Comparison of ENCODE assay signal across 24 cellular contexts in genomic region chr12:110091136-110091711, GRCh38. TPM values are rescaled to one million over a fixed set of nuclear protein-coding genes. Genes with fewer than 3 reads are reported as not detected.
A peak's percentile ranks its signal among the peaks of the same experiment; 100 is the strongest.
DNase-seq lines count a peak whose midpoint lies in the region; ATAC-seq, FAIRE-seq and TF ChIP-seq lines count a peak whose summit lies in the region.
"Had no signal": no experiment of that assay in that cellular context is flagged by ENCODE, and none has a peak within 500 bp of the region (broad histone marks: within the 10 kb centered on the region; RNA-seq: fewer than 3 reads in every experiment).

No MANE protein-coding gene starts in this region.

- 0 out of 2 replicates have a peak overlapping the region, but pooled peaks have one; percentile 21 for H2AFZ ChIP-seq in K562 (ENCODE audit: low read depth, low read length)
- H2AFZ ChIP-seq: GM23338 had no signal

- no peaks in the 10 kb centered on the region for H3K27me3 Mint-ChIP-seq in Caco-2 (ENCODE audit: insufficient read depth, unreplicated experiment)
- H3K27me3 Mint-ChIP-seq in stimulated activated memory B cell treated with anti-CD40 and anti-IgM and Interleukin-4, amounts not matched to agents 10 μg/mL and 1 μg/mL and 100 μg/mL, for 72 hours = peaks cover 25% of the 10 kb centered on the region

- no peaks in the 10 kb centered on the region for H3K4me1 Mint-ChIP-seq in Caco-2 (ENCODE audit: low read depth, unreplicated experiment)
- H3K4me1 Mint-ChIP-seq in stimulated activated memory B cell treated with anti-CD40 and anti-IgM and Interleukin-4, amounts not matched to agents 10 μg/mL and 1 μg/mL and 100 μg/mL, for 72 hours = peaks cover 10% of the 10 kb centered on the region
- H3K4me1 Mint-ChIP-seq: GM23338 had no signal

- no peak for TF ChIP-seq CTCF in Caco-2 (IDR thresholded peaks at IDR 0.05; ENCODE audit: insufficient read depth in 1 of 2, low read depth in 1 of 2, low read length in 1 of 2, severe bottlenecking in 1 of 2, unreplicated experiment in 1 of 2)
- TF ChIP-seq CTCF in K562 (IDR thresholded peaks at IDR 0.05 in 2 of 3, conservative IDR thresholded peaks at IDR 0.05 in 1 of 3; ENCODE audit: insufficient read depth in 2 of 3, low read depth in 1 of 3, low read length in 3 of 3) = no peak
- no peak for TF ChIP-seq CTCF in liver (IDR thresholded peaks at IDR 0.05; ENCODE audit: low read depth, low read length, missing input control)

- H3K9me3 ChIP-seq in Caco-2 = no peaks in the 10 kb centered on the region
- H3K9me3 ChIP-seq in K562 (replicated peaks; ENCODE audit: control insufficient read depth, insufficient read depth, low read depth, low read length) = no peaks in the 10 kb centered on the region
- no peaks in the 10 kb centered on the region for H3K9me3 ChIP-seq in liver (ENCODE audit: control insufficient read depth in 4 of 4, low read length in 3 of 4)
- H3K9me3 ChIP-seq: A549, BLaER1 had no signal

- H3K27ac ChIP-seq in K562 (ENCODE audit: extremely low read depth, low read depth, low read length) (no peak overlapping the region), liver (ENCODE audit: low read depth in 1 of 2, low read length in 2 of 2) (peak overlapping the region; percentile 79 to 89)
- H3K27ac ChIP-seq: 22Rv1, BLaER1 had no signal

- no peaks in the 10 kb centered on the region for H3K27me3 ChIP-seq in Caco-2 (replicated peaks; ENCODE audit: control insufficient read depth, insufficient read depth, low read length)
- H3K27me3 ChIP-seq in K562 (ENCODE audit: control insufficient read depth in 2 of 2, insufficient read depth in 2 of 2, low read length in 2 of 2) = no peaks in the 10 kb centered on the region
- H3K27me3 ChIP-seq in liver (ENCODE audit: control insufficient read depth in 4 of 4, insufficient read depth in 4 of 4, low read length in 3 of 4) = no peaks in the 10 kb centered on the region
- H3K27me3 ChIP-seq: BLaER1 had no signal

- TF ChIP-seq RAD21 in K562 (CRISPR knock-in tag; conservative IDR thresholded peaks at IDR 0.05 in 1 of 2, IDR thresholded peaks at IDR 0.05 in 1 of 2) (no peak), liver (IDR thresholded peaks at IDR 0.05) (no peak)

- H3K4me1 ChIP-seq in Caco-2 = peaks cover 12% of the 10 kb centered on the region
- peaks cover 25 to 40% of the 10 kb centered on the region in 2 experiments for H3K4me1 ChIP-seq in K562 (replicated peaks in 1 of 2; ENCODE audit: control insufficient read depth in 2 of 2, insufficient read depth in 2 of 2, low read length in 2 of 2)
- H3K4me1 ChIP-seq in liver (ENCODE audit: control insufficient read depth in 4 of 4, insufficient read depth in 4 of 4, low read length in 3 of 4) = peaks cover 9 to 30% (median 25%) of the 10 kb centered on the region in 4 donors
- H3K4me1 ChIP-seq: A549 had no signal

- no peak for TF ChIP-seq POLR2A in K562 (conservative IDR thresholded peaks at IDR 0.05)

- no peak overlapping the region for H3K4me2 ChIP-seq in K562 (ENCODE audit: insufficient read depth, low read length)
- H3K4me2 ChIP-seq: A549, BLaER1, GM23338 had no signal

- intact Hi-C loops in Caco-2 (cut with micrococcal nuclease; ENCODE audit: unreplicated experiment) = loop anchor here (5.0 kb wide), 1 partner anchor 44 kb away; the partner anchor contains the start of gene C12orf76
- intact Hi-C loops in K562 (cut with micrococcal nuclease) = no loop called here

- no TSS peak for BruUV-seq in Caco-2 (replicated peaks; lab: Mats Ljungman, UMichigan)
- BruUV-seq in K562 (replicated peaks; lab: Mats Ljungman, UMichigan) = no TSS peak

- CTCF ChIA-PET in Caco-2 (lab: Charles Lee) = interaction anchor here (0.8 to 1.3 kb wide), 4 partner anchors 9 to 340 kb away, joined by 3 to 7 read pairs (median 4); no protein-coding TSS in a partner anchor
- CTCF ChIA-PET in K562 (lab: Yijun Ruan, JAX; ENCODE audit: low intra/inter-chr PET ratio) = interaction anchor here (0.5 kb wide), 1 partner anchor 19 kb away, joined by 3 read pairs; no protein-coding TSS in a partner anchor

- no peaks in the 10 kb centered on the region for H3K9me3 Mint-ChIP-seq in Caco-2 (ENCODE audit: unreplicated experiment)
- no peaks in the 10 kb centered on the region for H3K9me3 Mint-ChIP-seq in stimulated activated memory B cell treated with anti-CD40 and anti-IgM and Interleukin-4, amounts not matched to agents 10 μg/mL and 1 μg/mL and 100 μg/mL, for 72 hours
- H3K9me3 Mint-ChIP-seq: CD4-positive, alpha-beta memory T cell; GM23338 had no signal

- no peaks in the 10 kb centered on the region for H3K79me2 ChIP-seq in K562 (ENCODE audit: control insufficient read depth, insufficient read depth, low read length)

- FAIRE-seq in K562 (lab: Jason Lieb, UNC) = no peak
- FAIRE-seq: A549, GM12878, GM19239, H54 had no signal

- H3K9ac ChIP-seq in K562 (ENCODE audit: insufficient read depth in 1 of 2, low read depth in 2 of 2, low read length in 2 of 2) (peak overlapping the region in 1 of 2 experiments; percentile 20; a peak in 1 of 4 replicates), liver (ENCODE audit: low read depth in 1 of 2, low read length in 2 of 2) (peak overlapping the region in 1 of 2 donors; percentile 62)
- H3K9ac ChIP-seq: BLaER1 had no signal

- 26% methylated on average over 2 of the region's 3 CpGs for WGBS in K562 (ENCODE audit: insufficient coverage, low coverage, missing lambda C conversion rate)
- WGBS in liver = 28% methylated on average over 3 of the region's 3 CpGs

- H3K9me1 ChIP-seq in K562 (ENCODE audit: control insufficient read depth, insufficient read depth, low read length) = no peaks in the 10 kb centered on the region

- H3K27ac Mint-ChIP-seq in Caco-2 (ENCODE audit: unreplicated experiment) = no peak overlapping the region
- H3K27ac Mint-ChIP-seq in stimulated activated memory B cell treated with anti-CD40 and anti-IgM and Interleukin-4, amounts not matched to agents 10 μg/mL and 1 μg/mL and 100 μg/mL, for 72 hours = peak overlapping the region; percentile 24
- H3K27ac Mint-ChIP-seq: CD4-positive, alpha-beta memory T cell; GM23338 had no signal

- no peak overlapping the region for H3K4me3 Mint-ChIP-seq in Caco-2 (ENCODE audit: unreplicated experiment)
- H3K4me3 Mint-ChIP-seq in stimulated activated memory B cell treated with anti-CD40 and anti-IgM and Interleukin-4, amounts not matched to agents 10 μg/mL and 1 μg/mL and 100 μg/mL, for 72 hours = no peak overlapping the region
- H3K4me3 Mint-ChIP-seq: CD14-positive monocyte; CD4-positive, alpha-beta memory T cell; GM23338 had no signal

- no peaks in the 10 kb centered on the region for H4K20me1 ChIP-seq in K562 (replicated peaks; ENCODE audit: control insufficient read depth, insufficient read depth, low read length)
- H4K20me1 ChIP-seq: BLaER1 had no signal

- H3K36me3 ChIP-seq in Caco-2 (ENCODE audit: control insufficient read depth, insufficient read depth, low read length) (no peaks in the 10 kb centered on the region), K562 (ENCODE audit: control insufficient read depth, insufficient read depth, low read length) (no peaks in the 10 kb centered on the region), liver (ENCODE audit: control insufficient read depth in 4 of 4, insufficient read depth in 3 of 4, low read depth in 1 of 4, low read length in 3 of 4) (no peaks in the 10 kb centered on the region)
- H3K36me3 ChIP-seq: BLaER1 had no signal

- in situ Hi-C loops in K562 (cut with MboI) = loop anchor here (10.0 kb wide), 1 partner anchor 504 kb away; no protein-coding TSS in a partner anchor

- no peak for TF ChIP-seq EP300 in K562 (IDR thresholded peaks at IDR 0.05; ENCODE audit: low read length)

- DNase-seq in Caco-2 = peak; percentile 49 to 53
- no peak for DNase-seq in K562 (ENCODE audit: extremely low read depth in 1 of 4, low spot score in 3 of 4)
- no peak for DNase-seq in DMS53 treated with DMSO at 0.1 percent for 48 hours (lab: John Stamatoyannopoulos, UW; ENCODE audit: unreplicated experiment)
- DNase-seq: AML-193; Calu3; CD4-positive, alpha-beta memory T cell; DND-41; EL; HCEC 1CT; IMR-90; Karpas-422; KBM-7 had no signal

- H3K4me3 ChIP-seq in Caco-2 (ENCODE audit: low read depth, low read length) (no peak overlapping the region), K562 (no peak overlapping the region), liver (ENCODE audit: low read depth in 1 of 3, low read length in 3 of 3) (peak overlapping the region in 1 of 3 donors; percentile 21)
- H3K4me3 ChIP-seq: A549, BLaER1, GM12878, GM23338 had no signal

- H3K36me3 Mint-ChIP-seq in Caco-2 (ENCODE audit: insufficient read depth, unreplicated experiment) = no peaks in the 10 kb centered on the region
- no peaks in the 10 kb centered on the region for H3K36me3 Mint-ChIP-seq in stimulated activated memory B cell treated with anti-CD40 and anti-IgM and Interleukin-4, amounts not matched to agents 10 μg/mL and 1 μg/mL and 100 μg/mL, for 72 hours
- H3K36me3 Mint-ChIP-seq: CD14-positive monocyte; CD4-positive, alpha-beta memory T cell had no signal

- POLR2A ChIA-PET in Caco-2 (lab: Charles Lee) = no interaction called here
- POLR2A ChIA-PET in K562 (lab: Yijun Ruan, JAX) = interaction anchor here (0.9 kb wide), 1 partner anchor 10 kb away, joined by 4 read pairs; no protein-coding TSS in a partner anchor

- ATAC-seq in K562 (no peak), HG03097 (IDR thresholded peaks at IDR 0.05; ENCODE audit: low FRiP score, unreplicated experiment) (no peak), SK-N-SH treated with all-trans-retinoic acid at 6 μM for 48 hours (no peak)
- ATAC-seq in stimulated activated memory B cell treated with anti-CD40 and anti-IgM and Interleukin-4, amounts not matched to agents 10 μg/mL and 1 μg/mL and 100 μg/mL, for 72 hours = no peak
- ATAC-seq: A549, GM12878, GM23338 had no signal

RNA-seq across cellular contexts. Expression of gene IFT81, which starts 32.9 kb away (rescaled TPM):
- 5.9 and 6.3 TPM in 2 replicates for total RNA-seq in Caco-2 (2022)
- total RNA-seq in K562 (2011; cell fraction: chromatin; rRNA removed; ENCODE audit: low replicate concordance) = 5.5 and 19.3 TPM in 2 replicates
- 2.5 and 4.1 TPM in 2 replicates for total RNA-seq in K562 (2011; cell fraction: nucleolus; rRNA removed)
- total RNA-seq in K562 (2011; cell fraction: nucleoplasm; rRNA removed) = 5.0 and 8.4 TPM in 2 replicates
- total RNA-seq in K562 (2014; rRNA removed) = 6.1 and 7.6 TPM in 2 replicates
- 9.1 and 11.2 TPM in 2 replicates for total RNA-seq in K562 (2014; rRNA removed; fragmentation: Illumina TruSeq; extraction: Trizol)
- 8.7 and 8.9 TPM in 2 replicates for total RNA-seq in K562 (2015; rRNA removed; fragmentation: Illumina TruSeq; extraction: Trizol)
- total RNA-seq in K562 (2021) = 6.7 and 7.2 TPM in 2 replicates
- polyA plus RNA-seq in K562 (2011; rRNA removed) = 6.6 and 9.8 TPM in 2 replicates
- polyA plus RNA-seq in K562 (2011; cell fraction: cytosol; rRNA removed) = 1.4 and 1.7 TPM in 2 replicates
- polyA plus RNA-seq in K562 (2011; cell fraction: nucleus; rRNA removed) = 5.2 and 7.1 TPM in 2 replicates
- 6.8 and 8.2 TPM in 2 replicates for polyA plus RNA-seq in K562 (2012)
- polyA plus RNA-seq in K562 (2014; fragmentation: Illumina TruSeq; extraction: Trizol) = 7.9 and 8.3 TPM in 2 replicates
- polyA plus RNA-seq in K562 (2014; fragmentation: Nextera tagmentation; extraction: Ambion mirVana) = 1 to 10 TPM; 2.8 to 5.0 TPM
- 8.7 and 11.9 TPM in 2 replicates for polyA plus RNA-seq in K562 (2014; rRNA removed)
- 5.4 and 7.1 TPM in 2 replicates for polyA minus RNA-seq in K562 (2011; rRNA and poly(A)+ RNA removed)
- polyA minus RNA-seq in K562 (2011; cell fraction: cytosol; rRNA and poly(A)+ RNA removed) = 3.0 and 4.2 TPM in 2 replicates
- 3.6 and 7.2 TPM in 2 replicates for polyA minus RNA-seq in K562 (2011; cell fraction: nucleus; rRNA and poly(A)+ RNA removed)
- 1 to 10 TPM; 2.4 to 4.9 TPM for total RNA-seq in liver
- polyA plus RNA-seq in liver = 1 to 10 TPM; 1.9 to 3.2 TPM

RNA-seq across cellular contexts. Expression of gene C12orf76, which starts 42.9 kb away (rescaled TPM):
- 10.8 and 11.9 TPM in 2 replicates for total RNA-seq in Caco-2 (2022)
- 50.6 and 54.2 TPM in 2 replicates for total RNA-seq in K562 (2011; cell fraction: chromatin; rRNA removed; ENCODE audit: low replicate concordance)
- 31.8 and 34.5 TPM in 2 replicates for total RNA-seq in K562 (2011; cell fraction: nucleolus; rRNA removed)
- total RNA-seq in K562 (2011; cell fraction: nucleoplasm; rRNA removed) = 53.2 and 69.8 TPM in 2 replicates
- 11.9 and 14.2 TPM in 2 replicates for total RNA-seq in K562 (2014; rRNA removed)
- total RNA-seq in K562 (2014; rRNA removed; fragmentation: Illumina TruSeq; extraction: Trizol) = 13.0 and 13.1 TPM in 2 replicates
- 9.6 and 12.2 TPM in 2 replicates for total RNA-seq in K562 (2015; rRNA removed; fragmentation: Illumina TruSeq; extraction: Trizol)
- 13.3 and 13.6 TPM in 2 replicates for total RNA-seq in K562 (2021)
- polyA plus RNA-seq in K562 (2011; rRNA removed) = 38.6 and 46.7 TPM in 2 replicates
- polyA plus RNA-seq in K562 (2011; cell fraction: cytosol; rRNA removed) = 23.1 and 42.1 TPM in 2 replicates
- 31.9 and 42.8 TPM in 2 replicates for polyA plus RNA-seq in K562 (2011; cell fraction: nucleus; rRNA removed)
- polyA plus RNA-seq in K562 (2012) = 17.4 and 30.2 TPM in 2 replicates
- 12.3 and 14.4 TPM in 2 replicates for polyA plus RNA-seq in K562 (2014; fragmentation: Illumina TruSeq; extraction: Trizol)
- polyA plus RNA-seq in K562 (2014; fragmentation: Nextera tagmentation; extraction: Ambion mirVana) = 1 to 10 TPM; 6.3 to 7.0 TPM
- 17.8 and 23.5 TPM in 2 replicates for polyA plus RNA-seq in K562 (2014; rRNA removed)
- polyA minus RNA-seq in K562 (2011; rRNA and poly(A)+ RNA removed) = 18.1 and 26.6 TPM in 2 replicates
- polyA minus RNA-seq in K562 (2011; cell fraction: cytosol; rRNA and poly(A)+ RNA removed) = 8.9 and 22.8 TPM in 2 replicates
- polyA minus RNA-seq in K562 (2011; cell fraction: nucleus; rRNA and poly(A)+ RNA removed) = 7.1 and 10.1 TPM in 2 replicates
- 10 to 100 TPM in 1 of 2 donors, 1 to 10 TPM in 1; 5.9 to 22.4 TPM for total RNA-seq in liver
- polyA plus RNA-seq in liver = 1 to 10 TPM; 5.6 to 6.4 TPM

Comparison
In these comparisons a context has a peak if more than half of its experiments do, and no peak if none do; other contexts are left out.
1. DNase-seq: peak in Caco-2 (2 of 2); none in K562 (0 of 4) and DMS53 treated with DMSO at 0.1 percent for 48 hours (single experiment).